In the genomic region with DNA sequence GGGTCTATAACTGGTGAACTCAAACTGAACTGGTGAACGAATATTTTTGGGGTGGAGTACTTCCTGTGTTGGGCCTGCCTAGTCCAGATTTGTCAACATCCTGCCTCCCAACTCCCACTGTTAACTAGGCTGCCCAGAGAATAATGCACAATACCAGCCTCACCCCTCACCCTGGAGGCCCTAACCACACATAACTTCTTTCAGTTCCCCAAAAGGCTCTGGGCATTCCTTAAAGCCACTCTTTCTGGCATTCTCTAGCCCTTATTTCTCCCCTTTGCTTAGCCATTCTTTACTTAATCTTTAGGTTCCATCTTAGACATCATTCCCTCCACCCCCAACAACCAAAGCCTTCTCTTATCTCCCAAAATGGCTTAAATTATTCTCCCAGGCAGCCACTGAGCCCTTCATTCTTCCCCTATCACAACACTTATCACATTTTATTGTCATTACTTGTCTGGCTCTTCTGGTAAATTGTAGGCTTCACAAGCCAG, we compare ENCODE assay signal across 8 cellular contexts. TPM values are rescaled to one million over a fixed set of nuclear protein-coding genes. Genes with fewer than 3 reads are reported as not detected.
DNase-seq lines count a peak whose midpoint lies in the region; ATAC-seq and TF ChIP-seq lines count a peak whose summit lies in the region.

No MANE protein-coding gene starts in this region.

- H3K9me3 ChIP-seq in lower lobe of right lung, result no peaks in the 10 kb centered on the region

- peak; percentile 78 for ATAC-seq in GM18502 (IDR thresholded peaks at IDR 0.05; ENCODE audit: poor library complexity, unreplicated experiment)
- peak; percentile 82 to 90 for ATAC-seq in lower lobe of right lung

- H3K36me3 ChIP-seq in lower lobe of right lung, result no peaks in the 10 kb centered on the region

- H3K4me3 ChIP-seq in lower lobe of right lung, result no peak overlapping the region

- no peaks in the 10 kb centered on the region for H3K27me3 Mint-ChIP-seq in activated T-helper 2 cell treated with anti-CD3 and anti-CD28 coated beads, Interferon-gamma antibody, Interleukin-2, Interleukin-4, amounts not matched to agents 10 μg/mL and 5 μg/mL and 100 μg/mL, durations not matched to agents 14 hours and 24 hours and 36 hours (ENCODE audit: low read depth)

- TF ChIP-seq CTCF in lower lobe of right lung (IDR thresholded peaks at IDR 0.05), result no peak

- no peaks in the 10 kb centered on the region for H3K27me3 ChIP-seq in lower lobe of right lung (ENCODE audit: low read depth)

- H3K4me1 ChIP-seq in lower lobe of right lung, result peaks cover 25% of the 10 kb centered on the region

- peak overlapping the region; percentile 75 for H3K27ac ChIP-seq in lower lobe of right lung

- intact Hi-C loops in activated T-helper 2 cell treated with anti-CD3 and anti-CD28 coated beads, Interferon-gamma antibody, Interleukin-2, Interleukin-4, amounts not matched to agents 10 μg/mL and 5 μg/mL and 100 μg/mL, durations not matched to agents 14 hours and 24 hours and 36 hours (cut with micrococcal nuclease), result no loop called here
- intact Hi-C loops in lower lobe of right lung (cut with DNase I), result no loop called here

- peaks cover 34% of the 10 kb centered on the region for H3K4me1 Mint-ChIP-seq in activated T-helper 2 cell treated with anti-CD3 and anti-CD28 coated beads, Interferon-gamma antibody, Interleukin-2, Interleukin-4, amounts not matched to agents 10 μg/mL and 5 μg/mL and 100 μg/mL, durations not matched to agents 14 hours and 24 hours and 36 hours (ENCODE audit: low read depth)

- no peaks in the 10 kb centered on the region for H3K36me3 Mint-ChIP-seq in activated T-helper 2 cell treated with anti-CD3 and anti-CD28 coated beads, Interferon-gamma antibody, Interleukin-2, Interleukin-4, amounts not matched to agents 10 μg/mL and 5 μg/mL and 100 μg/mL, durations not matched to agents 14 hours and 24 hours and 36 hours (ENCODE audit: low read depth)

- no peaks in the 10 kb centered on the region for H3K9me3 Mint-ChIP-seq in activated T-helper 2 cell treated with anti-CD3 and anti-CD28 coated beads, Interferon-gamma antibody, Interleukin-2, Interleukin-4, amounts not matched to agents 10 μg/mL and 5 μg/mL and 100 μg/mL, durations not matched to agents 14 hours and 24 hours and 36 hours

- DNase-seq in HS-27A (ENCODE audit: low read depth), result peak; percentile 27
- DNase-seq in activated T-helper 2 cell treated with anti-CD3 and anti-CD28 coated beads, Interferon-gamma antibody, Interleukin-2, Interleukin-4, amounts not matched to agents 10 μg/mL and 5 μg/mL and 100 μg/mL, durations not matched to agents 14 hours and 24 hours and 36 hours (ENCODE audit: low spot score), result no peak
- DNase-seq in lower lobe of right lung, result peak; percentile 56
- no peak for DNase-seq in stimulated activated CD4-positive, alpha-beta T cell treated with anti-CD3 and anti-CD28 coated beads, Interleukin-4, amount 100 ng/mL, for 4 hours
- no peak for DNase-seq in NCI-H2171 treated with DMSO at 0.1 percent for 48 hours (lab: John Stamatoyannopoulos, UW)
- DNase-seq in DMS53 treated with DMSO at 0.1 percent for 48 hours (lab: John Stamatoyannopoulos, UW; ENCODE audit: unreplicated experiment), result no peak
- DNase-seq in DMS 273 treated with DMSO at 0.1 percent for 48 hours (lab: John Stamatoyannopoulos, UW), result no peak

- H3K27ac Mint-ChIP-seq in activated T-helper 2 cell treated with anti-CD3 and anti-CD28 coated beads, Interferon-gamma antibody, Interleukin-2, Interleukin-4, amounts not matched to agents 10 μg/mL and 5 μg/mL and 100 μg/mL, durations not matched to agents 14 hours and 24 hours and 36 hours, result peak overlapping the region; percentile 80

- no peak overlapping the region for H3K4me3 Mint-ChIP-seq in activated T-helper 2 cell treated with anti-CD3 and anti-CD28 coated beads, Interferon-gamma antibody, Interleukin-2, Interleukin-4, amounts not matched to agents 10 μg/mL and 5 μg/mL and 100 μg/mL, durations not matched to agents 14 hours and 24 hours and 36 hours (ENCODE audit: low read depth)

RNA-seq across cellular contexts. Expression of a gene that starts 9.1 kb away (rescaled TPM):
- 115 and 117 TPM in 2 replicates for total RNA-seq in activated T-helper 2 cell treated with anti-CD3 and anti-CD28 coated beads, Interferon-gamma antibody, Interleukin-2, Interleukin-4, amounts not matched to agents 10 μg/mL and 5 μg/mL and 100 μg/mL, durations not matched to agents 14 hours and 24 hours and 36 hours
- 205 TPM for total RNA-seq in lower lobe of right lung

RNA-seq across cellular contexts. Expression of a gene that starts 23.3 kb away (rescaled TPM):
- total RNA-seq in activated T-helper 2 cell treated with anti-CD3 and anti-CD28 coated beads, Interferon-gamma antibody, Interleukin-2, Interleukin-4, amounts not matched to agents 10 μg/mL and 5 μg/mL and 100 μg/mL, durations not matched to agents 14 hours and 24 hours and 36 hours, result 29.3 and 31.3 TPM in 2 replicates
- total RNA-seq in lower lobe of right lung, result 34.8 TPM

Comparison
In these comparisons a context has a peak if more than half of its experiments do, and no peak if none do; other contexts are left out.
1. DNase-seq: peak in HS-27A (single experiment) and lower lobe of right lung (single experiment); none in activated T-helper 2 cell treated with anti-CD3 and anti-CD28 coated beads, Interferon-gamma antibody, Interleukin-2, Interleukin-4, amounts not matched to agents 10 μg/mL and 5 μg/mL and 100 μg/mL, durations not matched to agents 14 hours and 24 hours and 36 hours (single experiment), stimulated activated CD4-positive, alpha-beta T cell treated with anti-CD3 and anti-CD28 coated beads, Interleukin-4, amount 100 ng/mL, for 4 hours (0 of 2), NCI-H2171 treated with DMSO at 0.1 percent for 48 hours (single experiment), DMS53 treated with DMSO at 0.1 percent for 48 hours (single experiment) and DMS 273 treated with DMSO at 0.1 percent for 48 hours (single experiment).